1 cellular context compared by ENCODE assay signal in the genomic region with DNA sequence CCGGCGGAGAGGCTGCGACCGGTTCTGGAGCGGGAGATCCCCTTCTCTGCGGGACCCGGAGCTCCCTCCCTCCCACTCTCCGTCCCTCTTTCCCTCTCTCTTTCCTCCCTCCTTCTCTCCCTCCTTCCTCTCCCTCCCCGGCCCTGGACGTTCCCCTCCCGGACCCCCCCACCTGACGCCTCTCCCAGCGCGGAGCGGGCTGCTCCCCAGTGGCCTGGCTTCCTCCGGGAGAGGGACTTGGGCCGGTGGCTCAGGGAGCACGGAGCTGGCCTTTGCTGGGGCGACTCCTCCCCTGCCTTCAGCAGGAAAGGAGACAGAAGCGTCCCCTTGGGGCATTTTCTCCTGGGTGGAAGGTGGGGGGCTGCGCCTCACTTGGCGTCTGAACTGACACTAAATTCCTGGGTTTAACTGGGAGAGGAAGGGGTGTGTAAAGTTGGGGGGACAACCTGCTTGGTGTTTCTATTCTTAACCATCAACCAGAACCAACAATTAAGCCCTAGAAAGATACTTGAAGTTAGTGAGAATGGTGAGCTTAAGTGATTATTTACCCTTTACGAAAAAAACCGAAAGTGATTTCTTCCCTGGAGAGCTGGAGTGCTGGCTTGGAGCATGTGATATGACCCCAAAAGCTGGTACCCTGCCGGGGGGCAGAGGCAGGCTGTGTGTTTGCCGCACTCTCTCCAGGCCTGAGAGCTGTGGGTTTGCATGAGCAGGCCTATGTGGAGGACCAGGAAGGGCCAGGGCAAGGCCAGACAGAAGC.
TF ChIP-seq lines count a peak whose summit lies in the region.

No MANE protein-coding gene starts in this region.

TF ChIP-seq in HepG2, 621 proteins besides CTCF, POLR2A, EP300 and RAD21 (continued from another document):
- TF ChIP-seq, protein P1, sequence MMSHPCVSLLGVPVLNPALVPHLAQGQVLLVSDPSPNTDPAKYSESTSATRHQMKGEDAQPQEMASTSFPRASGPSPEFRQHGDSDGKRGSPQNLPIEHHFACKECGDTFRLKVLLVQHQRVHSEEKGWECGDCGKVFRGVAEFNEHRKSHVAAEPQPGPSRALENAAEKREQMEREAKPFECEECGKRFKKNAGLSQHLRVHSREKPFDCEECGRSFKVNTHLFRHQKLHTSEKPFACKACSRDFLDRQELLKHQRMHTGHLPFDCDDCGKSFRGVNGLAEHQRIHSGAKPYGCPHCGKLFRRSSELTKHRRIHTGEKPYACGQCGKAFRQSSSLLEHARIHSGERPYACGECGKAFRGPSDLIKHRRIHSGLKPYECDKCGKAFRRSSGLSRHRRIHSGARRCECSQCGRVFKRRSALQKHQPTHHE (CRISPR knock-in tag; IDR thresholded peaks at IDR 0.05; ENCODE audit: borderline replicate concordance): no peak
- TF ChIP-seq, protein P2, sequence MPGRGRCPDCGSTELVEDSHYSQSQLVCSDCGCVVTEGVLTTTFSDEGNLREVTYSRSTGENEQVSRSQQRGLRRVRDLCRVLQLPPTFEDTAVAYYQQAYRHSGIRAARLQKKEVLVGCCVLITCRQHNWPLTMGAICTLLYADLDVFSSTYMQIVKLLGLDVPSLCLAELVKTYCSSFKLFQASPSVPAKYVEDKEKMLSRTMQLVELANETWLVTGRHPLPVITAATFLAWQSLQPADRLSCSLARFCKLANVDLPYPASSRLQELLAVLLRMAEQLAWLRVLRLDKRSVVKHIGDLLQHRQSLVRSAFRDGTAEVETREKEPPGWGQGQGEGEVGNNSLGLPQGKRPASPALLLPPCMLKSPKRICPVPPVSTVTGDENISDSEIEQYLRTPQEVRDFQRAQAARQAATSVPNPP (CRISPR knock-in tag; IDR thresholded peaks at IDR 0.05): 0 out of 2 replicates have a peak, but pooled peaks have one; percentile 48
- TF ChIP-seq BHLHE40 (IDR thresholded peaks at IDR 0.05; ENCODE audit: low read length) (no peak), ZNF543 (CRISPR knock-in tag; IDR thresholded peaks at IDR 0.05) (peak; percentile 29; the same call in 1 of the 2 replicates), ZFY (CRISPR knock-in tag; IDR thresholded peaks at IDR 0.05) (peak; percentile 19; the same call in 1 of the 2 replicates), KDM5A (IDR thresholded peaks at IDR 0.05; ENCODE audit: borderline replicate concordance, low read length) (0 out of 2 replicates have a peak, but pooled peaks have one; percentile 9), PAWR (CRISPR knock-in tag; IDR thresholded peaks at IDR 0.05; ENCODE audit: borderline replicate concordance) (peak; percentile 69; the same call in 1 of the 2 replicates), ZNF556 (CRISPR knock-in tag; IDR thresholded peaks at IDR 0.05; ENCODE audit: borderline replicate concordance) (0 out of 2 replicates have a peak, but pooled peaks have one; percentile 33), ZNF776 (CRISPR knock-in tag; IDR thresholded peaks at IDR 0.05) (no peak; the same call in 1 of the 2 replicates), ZNF34 (CRISPR knock-in tag; IDR thresholded peaks at IDR 0.05; ENCODE audit: borderline replicate concordance) (peak; percentile 45; the same call in 1 of the 2 replicates), ZMYM3 (CRISPR knock-in tag; IDR thresholded peaks at IDR 0.05) (no peak), PITX1 (CRISPR knock-in tag; IDR thresholded peaks at IDR 0.05) (0 out of 2 replicates have a peak, but pooled peaks have one; percentile 31), ZBTB3 (CRISPR knock-in tag; IDR thresholded peaks at IDR 0.05; ENCODE audit: borderline replicate concordance, low read depth) (peak; percentile 70; the same call in 1 of the 2 replicates), FOXC1 (CRISPR knock-in tag; IDR thresholded peaks at IDR 0.05; ENCODE audit: borderline replicate concordance) (0 out of 2 replicates have a peak, but pooled peaks have one; percentile 70), PHB2 (IDR thresholded peaks at IDR 0.05; ENCODE audit: partially characterized antibody) (no peak), NONO (IDR thresholded peaks at IDR 0.05) (no peak), NONO (CRISPR knock-in tag; conservative IDR thresholded peaks at IDR 0.05) (peak; percentile 43; the same call in 1 of the 2 replicates), NBN (conservative IDR thresholded peaks at IDR 0.05) (no peak), ZC3H4 (CRISPR knock-in tag; IDR thresholded peaks at IDR 0.05; ENCODE audit: borderline replicate concordance) (no peak), ZNF383 (CRISPR knock-in tag; IDR thresholded peaks at IDR 0.05; ENCODE audit: borderline replicate concordance) (0 out of 2 replicates have a peak, but pooled peaks have one; percentile 28), MEIS1 (CRISPR knock-in tag; IDR thresholded peaks at IDR 0.05; ENCODE audit: borderline replicate concordance) (0 out of 2 replicates have a peak, but pooled peaks have one; percentile 51), ZNF652 (CRISPR knock-in tag; IDR thresholded peaks at IDR 0.05; ENCODE audit: borderline replicate concordance, low read depth) (no peak), TARDBP (CRISPR knock-in tag; IDR thresholded peaks at IDR 0.05) (peak; percentile 21; the same call in 1 of the 2 replicates), HDAC1 (CRISPR knock-in tag; IDR thresholded peaks at IDR 0.05) (peak; percentile 32; the same call in 1 of the 2 replicates), ZNF354B (CRISPR knock-in tag; IDR thresholded peaks at IDR 0.05) (no peak), SOX13 (IDR thresholded peaks at IDR 0.05) (0 out of 2 replicates have a peak, but pooled peaks have one; percentile 7), SOX13 (CRISPR knock-in tag; conservative IDR thresholded peaks at IDR 0.05 in 1 of 2, IDR thresholded peaks at IDR 0.05 in 1 of 2) (no peak), KLF16 (CRISPR knock-in tag; IDR thresholded peaks at IDR 0.05) (no peak), ZFP90 (CRISPR knock-in tag; IDR thresholded peaks at IDR 0.05; ENCODE audit: borderline replicate concordance) (no peak), GABPB1 (CRISPR knock-in tag; IDR thresholded peaks at IDR 0.05) (peak; percentile 36; the same call in 1 of the 2 replicates), PAF1 (CRISPR knock-in tag; IDR thresholded peaks at IDR 0.05) (no peak), ZNF124 (CRISPR knock-in tag; IDR thresholded peaks at IDR 0.05) (no peak), REPIN1 (CRISPR knock-in tag; IDR thresholded peaks at IDR 0.05; ENCODE audit: borderline replicate concordance, low read depth) (peak; percentile 49; the same call in 1 of the 2 replicates)
- TF ChIP-seq, protein P3, sequence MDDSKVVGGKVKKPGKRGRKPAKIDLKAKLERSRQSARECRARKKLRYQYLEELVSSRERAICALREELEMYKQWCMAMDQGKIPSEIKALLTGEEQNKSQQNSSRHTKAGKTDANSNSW (CRISPR knock-in tag; IDR thresholded peaks at IDR 0.05; ENCODE audit: borderline replicate concordance): no peak
- TF ChIP-seq, protein P4, sequence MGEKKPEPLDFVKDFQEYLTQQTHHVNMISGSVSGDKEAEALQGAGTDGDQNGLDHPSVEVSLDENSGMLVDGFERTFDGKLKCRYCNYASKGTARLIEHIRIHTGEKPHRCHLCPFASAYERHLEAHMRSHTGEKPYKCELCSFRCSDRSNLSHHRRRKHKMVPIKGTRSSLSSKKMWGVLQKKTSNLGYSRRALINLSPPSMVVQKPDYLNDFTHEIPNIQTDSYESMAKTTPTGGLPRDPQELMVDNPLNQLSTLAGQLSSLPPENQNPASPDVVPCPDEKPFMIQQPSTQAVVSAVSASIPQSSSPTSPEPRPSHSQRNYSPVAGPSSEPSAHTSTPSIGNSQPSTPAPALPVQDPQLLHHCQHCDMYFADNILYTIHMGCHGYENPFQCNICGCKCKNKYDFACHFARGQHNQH (CRISPR knock-in tag; IDR thresholded peaks at IDR 0.05): no peak
- TF ChIP-seq, protein P5, sequence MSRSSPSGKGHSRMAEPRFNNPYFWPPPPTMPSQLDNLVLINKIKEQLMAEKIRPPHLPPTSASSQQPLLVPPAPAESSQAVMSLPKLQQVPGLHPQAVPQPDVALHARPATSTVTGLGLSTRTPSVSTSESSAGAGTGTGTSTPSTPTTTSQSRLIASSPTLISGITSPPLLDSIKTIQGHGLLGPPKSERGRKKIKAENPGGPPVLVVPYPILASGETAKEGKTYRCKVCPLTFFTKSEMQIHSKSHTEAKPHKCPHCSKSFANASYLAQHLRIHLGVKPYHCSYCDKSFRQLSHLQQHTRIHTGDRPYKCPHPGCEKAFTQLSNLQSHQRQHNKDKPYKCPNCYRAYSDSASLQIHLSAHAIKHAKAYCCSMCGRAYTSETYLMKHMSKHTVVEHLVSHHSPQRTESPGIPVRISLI (CRISPR knock-in tag; IDR thresholded peaks at IDR 0.05; ENCODE audit: borderline replicate concordance): 0 out of 2 replicates have a peak, but pooled peaks have one; percentile 14
- TF ChIP-seq, protein P6, sequence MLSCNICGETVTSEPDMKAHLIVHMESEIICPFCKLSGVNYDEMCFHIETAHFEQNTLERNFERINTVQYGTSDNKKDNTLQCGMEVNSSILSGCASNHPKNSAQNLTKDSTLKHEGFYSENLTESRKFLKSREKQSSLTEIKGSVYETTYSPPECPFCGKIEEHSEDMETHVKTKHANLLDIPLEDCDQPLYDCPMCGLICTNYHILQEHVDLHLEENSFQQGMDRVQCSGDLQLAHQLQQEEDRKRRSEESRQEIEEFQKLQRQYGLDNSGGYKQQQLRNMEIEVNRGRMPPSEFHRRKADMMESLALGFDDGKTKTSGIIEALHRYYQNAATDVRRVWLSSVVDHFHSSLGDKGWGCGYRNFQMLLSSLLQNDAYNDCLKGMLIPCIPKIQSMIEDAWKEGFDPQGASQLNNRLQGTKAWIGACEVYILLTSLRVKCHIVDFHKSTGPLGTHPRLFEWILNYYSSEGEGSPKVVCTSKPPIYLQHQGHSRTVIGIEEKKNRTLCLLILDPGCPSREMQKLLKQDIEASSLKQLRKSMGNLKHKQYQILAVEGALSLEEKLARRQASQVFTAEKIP (CRISPR knock-in tag; IDR thresholded peaks at IDR 0.05; ENCODE audit: borderline replicate concordance): no peak
- TF ChIP-seq, protein P7, sequence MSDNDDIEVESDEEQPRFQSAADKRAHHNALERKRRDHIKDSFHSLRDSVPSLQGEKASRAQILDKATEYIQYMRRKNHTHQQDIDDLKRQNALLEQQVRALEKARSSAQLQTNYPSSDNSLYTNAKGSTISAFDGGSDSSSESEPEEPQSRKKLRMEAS (IDR thresholded peaks at IDR 0.05): 0 out of 2 replicates have a peak, but pooled peaks have one; percentile 15
- TF ChIP-seq, protein P8, sequence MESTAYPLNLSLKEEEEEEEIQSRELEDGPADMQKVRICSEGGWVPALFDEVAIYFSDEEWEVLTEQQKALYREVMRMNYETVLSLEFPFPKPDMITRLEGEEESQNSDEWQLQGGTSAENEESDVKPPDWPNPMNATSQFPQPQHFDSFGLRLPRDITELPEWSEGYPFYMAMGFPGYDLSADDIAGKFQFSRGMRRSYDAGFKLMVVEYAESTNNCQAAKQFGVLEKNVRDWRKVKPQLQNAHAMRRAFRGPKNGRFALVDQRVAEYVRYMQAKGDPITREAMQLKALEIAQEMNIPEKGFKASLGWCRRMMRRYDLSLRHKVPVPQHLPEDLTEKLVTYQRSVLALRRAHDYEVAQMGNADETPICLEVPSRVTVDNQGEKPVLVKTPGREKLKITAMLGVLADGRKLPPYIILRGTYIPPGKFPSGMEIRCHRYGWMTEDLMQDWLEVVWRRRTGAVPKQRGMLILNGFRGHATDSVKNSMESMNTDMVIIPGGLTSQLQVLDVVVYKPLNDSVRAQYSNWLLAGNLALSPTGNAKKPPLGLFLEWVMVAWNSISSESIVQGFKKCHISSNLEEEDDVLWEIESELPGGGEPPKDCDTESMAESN (CRISPR knock-in tag; conservative IDR thresholded peaks at IDR 0.05): no peak
